ENCODE assay signal across 1 cellular context in the genomic region with DNA sequence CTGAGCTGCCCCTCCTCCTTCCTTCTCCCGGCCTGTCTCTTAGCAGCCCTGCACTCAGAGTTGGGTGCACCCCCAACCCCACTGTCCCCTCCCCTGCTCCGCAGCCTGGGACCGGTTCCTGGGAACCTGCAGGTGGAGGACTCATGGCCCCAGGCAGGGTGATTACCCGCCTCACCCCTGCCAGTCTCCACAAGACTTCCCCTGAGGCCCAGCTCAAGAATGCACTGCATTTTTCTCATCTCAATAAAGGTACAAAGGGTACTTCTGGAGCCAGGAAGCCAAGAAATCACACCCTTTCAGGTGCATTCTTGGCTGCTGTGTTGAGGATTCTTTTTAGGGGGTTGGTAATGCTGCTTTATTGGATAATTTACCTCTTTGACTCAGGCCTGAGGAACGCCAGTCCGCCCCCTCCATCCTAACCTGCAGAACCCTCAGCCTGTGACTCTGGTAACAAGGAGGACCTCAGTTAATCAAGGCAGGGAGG.
TF ChIP-seq lines count a peak whose summit lies in the region.

No MANE protein-coding gene starts in this region.

TF ChIP-seq in H1, 55 proteins besides CTCF, POLR2A, EP300 and RAD21:
- no peak for TF ChIP-seq HDAC6 (IDR thresholded peaks at IDR 0.05; ENCODE audit: low read depth, low read length)
- no peak for TF ChIP-seq SAP30 (IDR thresholded peaks at IDR 0.05; ENCODE audit: insufficient read depth, insufficient replicate concordance, low read length)
- TF ChIP-seq, protein P1, sequence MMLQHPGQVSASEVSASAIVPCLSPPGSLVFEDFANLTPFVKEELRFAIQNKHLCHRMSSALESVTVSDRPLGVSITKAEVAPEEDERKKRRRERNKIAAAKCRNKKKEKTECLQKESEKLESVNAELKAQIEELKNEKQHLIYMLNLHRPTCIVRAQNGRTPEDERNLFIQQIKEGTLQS (IDR thresholded peaks at IDR 0.05; ENCODE audit: insufficient read depth, low read depth, low read length), result no peak
- TF ChIP-seq GTF2F1 (IDR thresholded peaks at IDR 0.05; ENCODE audit: borderline replicate concordance, low read depth, low read length), result no peak
- TF ChIP-seq TAF7 (optimal IDR thresholded peaks at IDR 0.05; ENCODE audit: borderline replicate concordance, low read depth, low read length), result no peak
- no peak for TF ChIP-seq SIX5 (IDR thresholded peaks at IDR 0.05; ENCODE audit: low read depth, low read length)
- TF ChIP-seq CHD1 (IDR thresholded peaks at IDR 0.05; ENCODE audit: low read depth, low read length), result no peak
